Comparison of ENCODE assay signal across 9 cellular contexts in the genomic region with DNA sequence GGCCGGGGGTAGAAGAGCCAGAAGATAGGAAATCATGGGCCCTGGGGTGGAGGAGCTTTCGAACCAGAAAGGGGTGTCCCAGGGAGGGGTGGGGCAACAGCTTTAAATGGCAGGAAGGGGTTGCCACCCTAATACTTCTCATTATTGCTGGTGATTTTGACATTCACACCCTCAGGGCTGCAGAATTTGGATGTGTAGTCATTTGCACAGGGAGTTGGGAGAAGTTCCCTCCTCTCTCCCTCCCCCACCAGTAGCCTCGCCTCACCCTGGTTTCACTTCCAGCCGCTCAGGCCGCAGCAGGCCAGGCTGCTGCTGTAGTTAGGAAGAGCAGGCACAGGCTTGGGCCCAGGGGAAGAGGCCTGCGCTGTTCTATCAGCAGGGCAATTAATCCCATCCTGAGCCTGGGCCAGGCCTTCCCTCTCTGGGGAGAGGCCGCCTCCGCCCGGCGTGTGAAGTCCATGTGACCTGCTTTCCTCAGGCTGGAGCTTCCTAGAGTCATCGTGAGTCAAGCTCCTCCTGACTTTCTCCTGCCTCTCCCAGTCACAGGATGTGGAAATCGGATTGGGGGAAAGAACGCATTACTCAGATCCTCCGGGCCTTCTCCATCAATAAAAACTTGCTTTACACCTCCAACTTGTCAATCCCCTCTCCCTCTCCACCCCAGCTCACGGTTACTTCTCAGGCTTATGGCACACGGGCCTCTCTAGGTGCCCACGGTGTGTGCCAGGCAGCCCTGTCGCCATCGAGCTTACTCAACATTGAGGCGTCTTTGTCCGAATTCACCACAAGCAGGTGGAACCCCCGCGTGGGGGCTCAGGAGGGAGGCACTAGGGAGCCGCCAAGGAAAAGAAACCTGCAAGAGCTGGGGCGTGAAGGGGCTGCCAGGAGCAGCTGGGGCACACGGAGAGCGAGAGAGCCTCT.
DNase-seq lines count a peak whose midpoint lies in the region; ATAC-seq lines count a peak whose summit lies in the region.
"Had no signal": no experiment of that assay in that cellular context is flagged by ENCODE, and none has a peak within 500 bp of the region (broad histone marks: within the 10 kb centered on the region; RNA-seq: fewer than 3 reads in every experiment).

No MANE protein-coding gene starts in this region.

- no peak overlapping the region for H3K27ac ChIP-seq in iPS-20b (ENCODE audit: low read length)
- H3K27ac ChIP-seq: C4-2B had no signal

- peak overlapping the region; percentile 25; the same call in 1 of the 2 replicates for H3K9ac ChIP-seq in iPS-20b (ENCODE audit: low read depth, low read length)

- DNase-seq in NCI-H82 (lab: John Stamatoyannopoulos, UW) (peak; percentile 24), NCI-H82 treated with DMSO at 0.1 percent for 48 hours (lab: John Stamatoyannopoulos, UW; ENCODE audit: unreplicated experiment) (no peak), amniotic stem cell (lab: John Stamatoyannopoulos, UW) (peak; percentile 94), skeletal muscle cell (ENCODE audit: low read depth) (peak; percentile 100), NCI-H2029 (lab: John Stamatoyannopoulos, UW) (no peak)

- H3K4me3 ChIP-seq in iPS-20b (ENCODE audit: low read length) (no peak overlapping the region), skeletal muscle cell (ENCODE audit: low read depth, low read length) (no peak overlapping the region)

- H3K36me3 ChIP-seq in iPS-20b (ENCODE audit: insufficient read depth, low read depth, low read length), result no peaks in the 10 kb centered on the region

- no peaks in the 10 kb centered on the region for H3K9me3 ChIP-seq in iPS-20b (ENCODE audit: insufficient read depth, low read depth, low read length)

- ATAC-seq in GM18519 (IDR thresholded peaks at IDR 0.05; ENCODE audit: low FRiP score, unreplicated experiment) (no peak), HG02973 (IDR thresholded peaks at IDR 0.05; ENCODE audit: unreplicated experiment) (no peak)

- H3K27me3 ChIP-seq in iPS-20b (ENCODE audit: insufficient read depth, low read length), result no peaks in the 10 kb centered on the region

- peaks cover 40% of the 10 kb centered on the region for H3K4me1 ChIP-seq in iPS-20b (ENCODE audit: insufficient read depth, low read length)

Comparison
In these comparisons a context has a peak if more than half of its experiments do, and no peak if none do; other contexts are left out.
1. DNase-seq: peak in NCI-H82 (single experiment), amniotic stem cell (single experiment) and skeletal muscle cell (single experiment); none in NCI-H82 treated with DMSO at 0.1 percent for 48 hours (single experiment) and NCI-H2029 (single experiment).